ENCODE assay signal across 21 cellular contexts in genomic region chr11:57815877-57816276, GRCh38. TPM values are rescaled to one million over a fixed set of nuclear protein-coding genes. Genes with fewer than 3 reads are reported as not detected.
A peak's percentile ranks its signal among the peaks of the same experiment; 100 is the strongest.
DNase-seq lines count a peak whose midpoint lies in the region; ATAC-seq, FAIRE-seq and TF ChIP-seq lines count a peak whose summit lies in the region.
"Had no signal": no experiment of that assay in that cellular context is flagged by ENCODE, and none has a peak within 500 bp of the region (broad histone marks: within the 10 kb centered on the region; RNA-seq: fewer than 3 reads in every experiment).

No MANE protein-coding gene starts in this region.

- ATAC-seq in GM19351 (IDR thresholded peaks at IDR 0.05; ENCODE audit: unreplicated experiment) = peak; percentile 8
- peak; percentile 9 for ATAC-seq in HG03060 (IDR thresholded peaks at IDR 0.05; ENCODE audit: low read depth, unreplicated experiment)
- ATAC-seq in stimulated activated effector memory CD8-positive, alpha-beta T cell treated with anti-CD3 and anti-CD28 coated beads, Interleukin-12 subunit alpha, Interleukin-12 subunit beta, amount 100 ng/mL, for 72 hours = no peak
- ATAC-seq: Panc1 had no signal

- DNase-seq in GM12892 (ENCODE audit: insufficient read length) (no peak), C1 segment of cervical spinal cord (lab: John Stamatoyannopoulos, UW) (no peak), NK-92 (lab: John Stamatoyannopoulos, UW; ENCODE audit: unreplicated experiment) (no peak), GM19239 (ENCODE audit: insufficient read length, low spot score) (no peak)
- DNase-seq in activated T-helper 1 cell treated with anti-CD3 and anti-CD28 coated beads, Interleukin-12 subunit alpha, Interleukin-12 subunit beta, Interleukin-2, Interleukin-4 antibody, amounts not matched to agents 30 ng/mL and 10 ng/mL and 1 ng/mL, durations not matched to agents 14 hours and 24 hours and 36 hours (ENCODE audit: low spot score) = no peak
- no peak for DNase-seq in stimulated activated effector memory CD8-positive, alpha-beta T cell treated with anti-CD3 and anti-CD28 coated beads, Interleukin-12 subunit alpha, Interleukin-12 subunit beta, amount 100 ng/mL, for 72 hours (ENCODE audit: low spot score in 2 of 2)
- DNase-seq: activated CD4-positive, CD25-positive, alpha-beta regulatory T cell treated with anti-CD3 and anti-CD28 coated beads, Interleukin-2, amount 50 U/mL, for 72 hours; CD4-positive, alpha-beta memory T cell; DMS79; hippocampal formation; islet precursor cell; NCI-H1105; NCI-H69; sigmoid colon had no signal

- no peaks in the 10 kb centered on the region for H3K9me3 Mint-ChIP-seq in activated T-helper 1 cell treated with anti-CD3 and anti-CD28 coated beads, Interleukin-12 subunit alpha, Interleukin-12 subunit beta, Interleukin-2, Interleukin-4 antibody, amounts not matched to agents 30 ng/mL and 10 ng/mL and 1 ng/mL, durations not matched to agents 14 hours and 24 hours and 36 hours
- H3K9me3 Mint-ChIP-seq in stimulated activated effector memory CD8-positive, alpha-beta T cell treated with anti-CD3 and anti-CD28 coated beads, Interleukin-12 subunit alpha, Interleukin-12 subunit beta, amount 100 ng/mL, for 72 hours = no peaks in the 10 kb centered on the region
- H3K9me3 Mint-ChIP-seq: CD4-positive, alpha-beta memory T cell had no signal

- TF ChIP-seq POLR2A in GM12892 (IDR thresholded peaks at IDR 0.05; ENCODE audit: low read depth, low read length) = no peak

- intact Hi-C loops in activated T-helper 1 cell treated with anti-CD3 and anti-CD28 coated beads, Interleukin-12 subunit alpha, Interleukin-12 subunit beta, Interleukin-2, Interleukin-4 antibody, amounts not matched to agents 30 ng/mL and 10 ng/mL and 1 ng/mL, durations not matched to agents 14 hours and 24 hours and 36 hours (cut with micrococcal nuclease) = loop anchor here (2.0 kb wide), 1 partner anchor 709 kb away; no protein-coding TSS in a partner anchor

- peaks cover 25% of the 10 kb centered on the region for H3K36me3 Mint-ChIP-seq in activated T-helper 1 cell treated with anti-CD3 and anti-CD28 coated beads, Interleukin-12 subunit alpha, Interleukin-12 subunit beta, Interleukin-2, Interleukin-4 antibody, amounts not matched to agents 30 ng/mL and 10 ng/mL and 1 ng/mL, durations not matched to agents 14 hours and 24 hours and 36 hours (ENCODE audit: low read depth)
- H3K36me3 Mint-ChIP-seq in stimulated activated effector memory CD8-positive, alpha-beta T cell treated with anti-CD3 and anti-CD28 coated beads, Interleukin-12 subunit alpha, Interleukin-12 subunit beta, amount 100 ng/mL, for 72 hours = peaks cover 23% of the 10 kb centered on the region

- no peak overlapping the region for H3K4me3 Mint-ChIP-seq in activated T-helper 1 cell treated with anti-CD3 and anti-CD28 coated beads, Interleukin-12 subunit alpha, Interleukin-12 subunit beta, Interleukin-2, Interleukin-4 antibody, amounts not matched to agents 30 ng/mL and 10 ng/mL and 1 ng/mL, durations not matched to agents 14 hours and 24 hours and 36 hours
- no peak overlapping the region for H3K4me3 Mint-ChIP-seq in stimulated activated effector memory CD8-positive, alpha-beta T cell treated with anti-CD3 and anti-CD28 coated beads, Interleukin-12 subunit alpha, Interleukin-12 subunit beta, amount 100 ng/mL, for 72 hours
- H3K4me3 Mint-ChIP-seq: CD4-positive, alpha-beta memory T cell had no signal

- H3K27me3 Mint-ChIP-seq in activated T-helper 1 cell treated with anti-CD3 and anti-CD28 coated beads, Interleukin-12 subunit alpha, Interleukin-12 subunit beta, Interleukin-2, Interleukin-4 antibody, amounts not matched to agents 30 ng/mL and 10 ng/mL and 1 ng/mL, durations not matched to agents 14 hours and 24 hours and 36 hours (ENCODE audit: insufficient read depth) = peaks cover 4% of the 10 kb centered on the region
- H3K27me3 Mint-ChIP-seq: CD4-positive, alpha-beta memory T cell had no signal

- H3K4me1 Mint-ChIP-seq in activated T-helper 1 cell treated with anti-CD3 and anti-CD28 coated beads, Interleukin-12 subunit alpha, Interleukin-12 subunit beta, Interleukin-2, Interleukin-4 antibody, amounts not matched to agents 30 ng/mL and 10 ng/mL and 1 ng/mL, durations not matched to agents 14 hours and 24 hours and 36 hours (ENCODE audit: low read depth) = peaks cover 21% of the 10 kb centered on the region
- H3K4me1 Mint-ChIP-seq in stimulated activated effector memory CD8-positive, alpha-beta T cell treated with anti-CD3 and anti-CD28 coated beads, Interleukin-12 subunit alpha, Interleukin-12 subunit beta, amount 100 ng/mL, for 72 hours = peaks cover 11% of the 10 kb centered on the region
- H3K4me1 Mint-ChIP-seq: CD4-positive, alpha-beta memory T cell had no signal

- H3K27ac Mint-ChIP-seq in activated T-helper 1 cell treated with anti-CD3 and anti-CD28 coated beads, Interleukin-12 subunit alpha, Interleukin-12 subunit beta, Interleukin-2, Interleukin-4 antibody, amounts not matched to agents 30 ng/mL and 10 ng/mL and 1 ng/mL, durations not matched to agents 14 hours and 24 hours and 36 hours = peak overlapping the region; percentile 19
- no peak overlapping the region for H3K27ac Mint-ChIP-seq in stimulated activated effector memory CD8-positive, alpha-beta T cell treated with anti-CD3 and anti-CD28 coated beads, Interleukin-12 subunit alpha, Interleukin-12 subunit beta, amount 100 ng/mL, for 72 hours
- H3K27ac Mint-ChIP-seq: CD4-positive, alpha-beta memory T cell had no signal

- peak; percentile 86 for FAIRE-seq in GM12892 (lab: Jason Lieb, UNC)
- FAIRE-seq in GM19239 (lab: Jason Lieb, UNC) = no peak
- FAIRE-seq: colon, endometrium, GM18507, HTR-8/SVneo had no signal

RNA-seq across cellular contexts. Expression of gene CTNND1, which starts 54.3 kb away (rescaled TPM):
- polyA plus RNA-seq in GM12892 (2012; ENCODE audit: missing spikeins) = 17.7 TPM
- total RNA-seq in activated T-helper 1 cell treated with anti-CD3 and anti-CD28 coated beads, Interleukin-12 subunit alpha, Interleukin-12 subunit beta, Interleukin-2, Interleukin-4 antibody, amounts not matched to agents 30 ng/mL and 10 ng/mL and 1 ng/mL, durations not matched to agents 14 hours and 24 hours and 36 hours = 6.4 and 9.9 TPM in 2 replicates
